In the genomic region with DNA sequence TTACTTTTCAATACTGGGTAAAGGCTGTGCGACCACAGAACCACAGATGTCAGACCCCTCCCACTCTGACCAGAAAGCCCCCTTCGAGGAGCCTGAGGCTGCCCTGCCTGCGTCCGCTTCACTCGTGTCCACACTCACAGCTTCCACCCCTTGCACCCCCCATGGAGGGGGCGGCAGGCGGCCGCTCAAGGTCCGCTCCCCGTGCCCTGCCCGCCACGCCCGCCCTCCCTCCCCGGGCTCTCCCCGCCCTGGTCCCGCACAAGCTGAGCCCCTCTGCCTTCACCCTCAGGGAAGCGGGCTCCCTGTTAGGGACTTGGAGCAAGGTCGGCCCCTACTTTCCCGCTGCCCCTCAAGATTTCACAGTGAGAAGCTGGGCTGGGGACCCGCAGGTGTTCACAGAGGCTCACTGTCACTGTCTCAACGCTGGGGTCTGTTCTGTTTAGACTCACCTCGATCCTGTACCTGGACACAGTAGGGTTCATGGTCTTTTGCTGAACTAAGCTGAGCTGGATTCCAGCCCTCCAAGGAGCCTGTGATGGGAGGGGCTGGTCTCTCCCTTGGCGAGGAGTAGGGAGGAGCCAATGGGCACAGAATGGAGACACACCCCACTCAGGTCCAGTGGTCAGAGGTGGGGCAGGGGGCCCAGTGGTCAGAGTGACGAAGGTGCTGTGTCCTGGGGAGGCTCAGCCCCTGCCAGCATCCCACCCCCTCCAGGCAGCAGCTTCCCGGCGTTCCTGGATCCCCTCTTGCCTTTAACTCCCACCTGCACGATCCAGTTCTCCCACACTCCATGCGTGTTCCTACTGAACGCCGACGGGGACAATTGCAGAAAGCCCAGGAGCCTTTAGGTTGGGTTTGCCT, we compare ENCODE assay signal across 27 cellular contexts.
A peak's percentile ranks its signal among the peaks of the same experiment; 100 is the strongest.
DNase-seq lines count a peak whose midpoint lies in the region; ATAC-seq and TF ChIP-seq lines count a peak whose summit lies in the region.
"Had no signal": no experiment of that assay in that cellular context is flagged by ENCODE, and none has a peak within 500 bp of the region (broad histone marks: within the 10 kb centered on the region; RNA-seq: fewer than 3 reads in every experiment).

No MANE protein-coding gene starts in this region.

- TF ChIP-seq CTCF in endodermal cell (conservative IDR thresholded peaks at IDR 0.05) (no peak), osteocyte (IDR thresholded peaks at IDR 0.05) (no peak)

- H3K27ac Mint-ChIP-seq in endodermal cell: no peak overlapping the region
- H3K27ac Mint-ChIP-seq in osteocyte (ENCODE audit: unreplicated experiment): no peak overlapping the region
- H3K27ac Mint-ChIP-seq: activated naive CD8-positive, alpha-beta T cell; activated T-helper 17 cell treated with anti-CD3 and anti-CD28 coated beads, Interleukin-2, amount 50 U/mL, for 72 hours; stimulated activated naive CD8-positive, alpha-beta T cell treated with anti-CD3 and anti-CD28 coated beads, Interleukin-15, Interleukin-2, amounts not matched to agents 100 ng/mL and 50 ng/mL, for 24 hours had no signal

- no peak overlapping the region for H3K4me3 ChIP-seq in H7 (ENCODE audit: insufficient read depth, low read depth, low read length)
- no peak overlapping the region for H3K4me3 ChIP-seq in endodermal cell (ENCODE audit: low read length)
- H3K4me3 ChIP-seq: left ventricle myocardium inferior, ovary, PC-9, smooth muscle cell had no signal

- H3K36me3 ChIP-seq in H7 (replicated peaks; ENCODE audit: control insufficient read depth, insufficient read depth, low read length) (no peaks in the 10 kb centered on the region), endodermal cell (ENCODE audit: control insufficient read depth, insufficient read depth, low read length) (no peaks in the 10 kb centered on the region)
- H3K36me3 ChIP-seq: left ventricle myocardium inferior, ovary had no signal

- peak; percentile 38 for DNase-seq in activated CD8-positive, alpha-beta memory T cell treated with anti-CD3 and anti-CD28 coated beads for 24 hours
- no peak for DNase-seq in activated CD8-positive, alpha-beta memory T cell treated with anti-CD3 and anti-CD28 coated beads, Interleukin-2, amount 50 U/mL, for 4 hours
- DNase-seq in H7 (peak; percentile 65), endodermal cell (peak; percentile 45), osteocyte (ENCODE audit: extremely low spot score, unreplicated experiment) (peak; percentile 76), GDM1 (lab: John Stamatoyannopoulos, UW) (no peak), NCI-H82 (lab: John Stamatoyannopoulos, UW) (no peak)
- DNase-seq: activated CD4-positive, alpha-beta T cell treated with anti-CD3 and anti-CD28 coated beads for 4 hours; Calu3; DND-41; effector CD4-positive, alpha-beta T cell; GOT3; left ventricle myocardium inferior; mesendoderm; NCI-H2107; NCI-H345; NCI-H69; ovary; PC-9; stimulated activated CD4-positive, alpha-beta T cell treated with anti-CD3 and anti-CD28 coated beads, Interleukin-2, amount 100 ng/mL, for 24 hours had no signal

- no peak overlapping the region for H3K4me3 Mint-ChIP-seq in endodermal cell
- H3K4me3 Mint-ChIP-seq in osteocyte (ENCODE audit: unreplicated experiment): no peak overlapping the region
- H3K4me3 Mint-ChIP-seq: activated naive CD8-positive, alpha-beta T cell; activated T-helper 17 cell treated with anti-CD3 and anti-CD28 coated beads, Interleukin-2, amount 50 U/mL, for 72 hours; stimulated activated naive CD8-positive, alpha-beta T cell treated with anti-CD3 and anti-CD28 coated beads, Interleukin-15, Interleukin-2, amounts not matched to agents 100 ng/mL and 50 ng/mL, for 24 hours had no signal

- ATAC-seq in GM21786 (IDR thresholded peaks at IDR 0.05; ENCODE audit: unreplicated experiment): no peak
- ATAC-seq: activated T-helper 17 cell treated with anti-CD3 and anti-CD28 coated beads, Interleukin-2, amount 50 U/mL, for 72 hours; Right ventricle myocardium inferior had no signal

- H3K4me1 ChIP-seq in endodermal cell (ENCODE audit: control insufficient read depth, insufficient read depth, low read length): no peaks in the 10 kb centered on the region

- H3K36me3 Mint-ChIP-seq in endodermal cell (ENCODE audit: low read depth): no peaks in the 10 kb centered on the region
- H3K36me3 Mint-ChIP-seq in osteocyte (ENCODE audit: unreplicated experiment): no peaks in the 10 kb centered on the region
- H3K36me3 Mint-ChIP-seq: activated naive CD8-positive, alpha-beta T cell had no signal

- H3K9me3 Mint-ChIP-seq in endodermal cell: no peaks in the 10 kb centered on the region
- no peaks in the 10 kb centered on the region for H3K9me3 Mint-ChIP-seq in osteocyte (ENCODE audit: unreplicated experiment)
- H3K9me3 Mint-ChIP-seq: activated T-helper 17 cell treated with anti-CD3 and anti-CD28 coated beads, Interleukin-2, amount 50 U/mL, for 72 hours; stimulated activated naive CD8-positive, alpha-beta T cell treated with anti-CD3 and anti-CD28 coated beads, Interleukin-15, Interleukin-2, amounts not matched to agents 100 ng/mL and 50 ng/mL, for 24 hours had no signal

- H3K4me1 Mint-ChIP-seq in endodermal cell (no peaks in the 10 kb centered on the region), osteocyte (ENCODE audit: unreplicated experiment) (no peaks in the 10 kb centered on the region)
- H3K4me1 Mint-ChIP-seq: activated T-helper 17 cell treated with anti-CD3 and anti-CD28 coated beads, Interleukin-2, amount 50 U/mL, for 72 hours had no signal

- H3K27me3 Mint-ChIP-seq in endodermal cell (ENCODE audit: insufficient read depth) (peaks cover 27% of the 10 kb centered on the region), osteocyte (ENCODE audit: unreplicated experiment) (no peaks in the 10 kb centered on the region)

- H3K9ac ChIP-seq in endodermal cell (ENCODE audit: extremely low read depth, low read length, poor library complexity, severe bottlenecking): no peak overlapping the region

- 77 to 87% methylated on average over 15 to 29 of the region's 31 CpGs for WGBS in endodermal cell (ENCODE audit: insufficient coverage in 1 of 2, insufficient read length in 1 of 2), 2 experiments

- no peaks in the 10 kb centered on the region for H3K9me3 ChIP-seq in endodermal cell (ENCODE audit: control insufficient read depth, low read length)
- H3K9me3 ChIP-seq: left ventricle myocardium inferior, ovary had no signal

- no peaks in the 10 kb centered on the region; the same call in 1 of the 2 replicates for H3K27me3 ChIP-seq in H7 (ENCODE audit: control insufficient read depth, insufficient read depth, low read length)
- H3K27me3 ChIP-seq in endodermal cell (ENCODE audit: control insufficient read depth, insufficient read depth, low read length, poor library complexity, severe bottlenecking): peaks cover 17% of the 10 kb centered on the region
- H3K27me3 ChIP-seq: ovary had no signal

- no peak overlapping the region for H3K27ac ChIP-seq in endodermal cell (ENCODE audit: low read depth, low read length)
- H3K27ac ChIP-seq: left ventricle myocardium inferior, ovary, PC-9, VCaP had no signal

Comparison
In these comparisons a context has a peak if more than half of its experiments do, and no peak if none do; other contexts are left out.
1. DNase-seq: peak in activated CD8-positive, alpha-beta memory T cell treated with anti-CD3 and anti-CD28 coated beads for 24 hours (single experiment), H7 (single experiment), endodermal cell (single experiment) and osteocyte (single experiment); none in activated CD8-positive, alpha-beta memory T cell treated with anti-CD3 and anti-CD28 coated beads, Interleukin-2, amount 50 U/mL, for 4 hours (single experiment), GDM1 (single experiment) and NCI-H82 (single experiment).